22 cellular contexts compared by ENCODE assay signal in genomic region chr3:159265705-159266104, GRCh38.
A peak's percentile ranks its signal among the peaks of the same experiment; 100 is the strongest.
DNase-seq lines count a peak whose midpoint lies in the region; ATAC-seq and TF ChIP-seq lines count a peak whose summit lies in the region.
"Had no signal": no experiment of that assay in that cellular context is flagged by ENCODE, and none has a peak within 500 bp of the region (broad histone marks: within the 10 kb centered on the region; RNA-seq: fewer than 3 reads in every experiment).

No MANE protein-coding gene starts in this region.

- no peaks in the 10 kb centered on the region for H3K36me3 ChIP-seq in SK-N-SH (replicated peaks in 1 of 2; ENCODE audit: control insufficient read depth in 1 of 2, insufficient read depth in 2 of 2, low read length in 1 of 2)
- H3K36me3 ChIP-seq in brain microvascular endothelial cell (replicated peaks): no peaks in the 10 kb centered on the region
- H3K36me3 ChIP-seq in gastroesophageal sphincter: no peaks in the 10 kb centered on the region
- H3K36me3 ChIP-seq in GM23338 (ENCODE audit: insufficient read depth): no peaks in the 10 kb centered on the region
- H3K36me3 ChIP-seq: BLaER1 treated with 17β-estradiol and CSF1 and Interleukin-3, amounts not matched to agents 10 nM and 100 nM had no signal

- in situ Hi-C loops in brain microvascular endothelial cell (cut with HindIII; ENCODE audit: low pct_ligation_motif_present, low sequenced_read_pairs): loop anchor here (25.0 kb wide), 1 partner anchor 428 kb away; no protein-coding TSS in a partner anchor

- H3F3A ChIP-seq in SK-N-SH (replicated peaks; ENCODE audit: insufficient read depth) (no peaks in the 10 kb centered on the region), GM23338 (replicated peaks; ENCODE audit: low read depth) (no peaks in the 10 kb centered on the region)

- no peak for TF ChIP-seq CTCF in SK-N-SH (IDR thresholded peaks at IDR 0.05)
- no peak for TF ChIP-seq CTCF in brain microvascular endothelial cell (IDR thresholded peaks at IDR 0.05; ENCODE audit: low read depth, low read length, missing control alignments)
- TF ChIP-seq CTCF in gastroesophageal sphincter (IDR thresholded peaks at IDR 0.05): no peak
- TF ChIP-seq CTCF in GM23338 (conservative IDR thresholded peaks at IDR 0.05; ENCODE audit: low read depth in 2 of 2): no peak

- no peaks in the 10 kb centered on the region for H3K36me3 Mint-ChIP-seq in GM23338 (ENCODE audit: low read depth)
- H3K36me3 Mint-ChIP-seq: CD4-positive, alpha-beta memory T cell had no signal

- no peak overlapping the region for H3K27ac Mint-ChIP-seq in GM23338
- H3K27ac Mint-ChIP-seq: CD4-positive, alpha-beta memory T cell had no signal

- 19% methylated on average over 2 of the region's 2 CpGs for WGBS in SK-N-SH (ENCODE audit: low lambda C conversion rate)
- WGBS in gastroesophageal sphincter (ENCODE audit: low coverage in 1 of 2), 2 donors: 61 to 76% methylated on average over 2 of the region's 2 CpGs

- CTCF ChIA-PET in SK-N-SH (lab: Yijun Ruan, JAX): interaction anchor here (0.7 to 11.9 kb wide), 31 partner anchors 8 to 746 kb away, joined by 3 to 322 read pairs (median 6); no protein-coding TSS in a partner anchor

- no peak for TF ChIP-seq POLR2A in gastroesophageal sphincter (IDR thresholded peaks at IDR 0.05)

- H3K4me3 Mint-ChIP-seq in GM23338: no peak overlapping the region
- H3K4me3 Mint-ChIP-seq: CD4-positive, alpha-beta memory T cell had no signal

- H3K9me3 ChIP-seq in SK-N-SH (no peaks in the 10 kb centered on the region), gastroesophageal sphincter (no peaks in the 10 kb centered on the region)
- H3K9me3 ChIP-seq: BLaER1 treated with 17β-estradiol and CSF1 and Interleukin-3, amounts not matched to agents 10 nM and 100 nM; Caco-2 had no signal

- no peak overlapping the region for H3K4me2 ChIP-seq in SK-N-SH
- no peak overlapping the region for H3K4me2 ChIP-seq in GM23338
- H3K4me2 ChIP-seq: BLaER1 treated with 17β-estradiol and CSF1 and Interleukin-3, amounts not matched to agents 10 nM and 100 nM; KMS-11; PC-9 had no signal

- no peaks in the 10 kb centered on the region for H3K9me3 Mint-ChIP-seq in GM23338

- no peaks in the 10 kb centered on the region for H3K9me2 ChIP-seq in SK-N-SH
- no peaks in the 10 kb centered on the region for H3K9me2 ChIP-seq in GM23338 (ENCODE audit: insufficient read depth)

- POLR2A ChIA-PET in SK-N-SH (lab: Yijun Ruan, JAX): no interaction called here

- ATAC-seq in gastroesophageal sphincter (no peak), HG02588 (IDR thresholded peaks at IDR 0.05; ENCODE audit: unreplicated experiment) (no peak), GM23338 (no peak)

- DNase-seq in Jurkat, Clone E6-1 (ENCODE audit: low read depth, low spot score): peak; percentile 47
- peak; percentile 32 for DNase-seq in SK-N-SH
- DNase-seq in brain microvascular endothelial cell: peak; percentile 61
- DNase-seq in non-pigmented ciliary epithelial cell (ENCODE audit: low read depth): peak; percentile 36
- no peak for DNase-seq in NCI-H1930 (lab: John Stamatoyannopoulos, UW)
- DNase-seq in GM23338 (ENCODE audit: low spot score): no peak
- DNase-seq: ACHN; Caco-2; CD4-positive, alpha-beta memory T cell; MV-4-11; NCI-H1105 treated with DMSO at 0.1 percent for 48 hours; NCI-H510A; NCI-H748 treated with DMSO at 0.1 percent for 48 hours; PC-9; RPMI8226; SHP77 treated with DMSO at 0.1 percent for 48 hours; T-helper 1 cell had no signal

- H3K4me1 ChIP-seq in SK-N-SH (ENCODE audit: control insufficient read depth in 1 of 2, insufficient read depth in 2 of 2, low read depth in 1 of 2, low read length in 1 of 2) (peaks cover 0 to 7% of the 10 kb centered on the region in 2 experiments; a peak in 2 of 4 replicates), gastroesophageal sphincter (no peaks in the 10 kb centered on the region), GM23338 (ENCODE audit: insufficient read depth) (no peaks in the 10 kb centered on the region)
- H3K4me1 ChIP-seq: BLaER1 treated with 17β-estradiol and CSF1 and Interleukin-3, amounts not matched to agents 10 nM and 100 nM; Caco-2 had no signal

- peak in 1 of 2 experiments; percentile 73; a peak in 2 of 4 replicates for TF ChIP-seq EP300 in SK-N-SH (IDR thresholded peaks at IDR 0.05; ENCODE audit: borderline replicate concordance in 1 of 2, low read depth in 1 of 2, low read length in 1 of 2)
- no peak for TF ChIP-seq EP300 in gastroesophageal sphincter (IDR thresholded peaks at IDR 0.05)

- peak overlapping the region in 1 of 2 experiments; percentile 55; a peak in 2 of 4 replicates for H3K27ac ChIP-seq in SK-N-SH (ENCODE audit: low read depth in 2 of 2, low read length in 1 of 2)
- no peak overlapping the region for H3K27ac ChIP-seq in brain microvascular endothelial cell
- no peak overlapping the region for H3K27ac ChIP-seq in gastroesophageal sphincter
- no peak overlapping the region for H3K27ac ChIP-seq in GM23338 (ENCODE audit: low read depth)
- H3K27ac ChIP-seq: BLaER1 treated with 17β-estradiol and CSF1 and Interleukin-3, amounts not matched to agents 10 nM and 100 nM; HL-60; KMS-11; PC-9 had no signal

- 0 out of 2 replicates have a peak, but pooled peaks have one; percentile 19 for TF ChIP-seq RAD21 in SK-N-SH (IDR thresholded peaks at IDR 0.05; ENCODE audit: low read length)

- H3K27me3 ChIP-seq in SK-N-SH (ENCODE audit: insufficient read depth): no peaks in the 10 kb centered on the region
- H3K27me3 ChIP-seq in brain microvascular endothelial cell (replicated peaks): no peaks in the 10 kb centered on the region
- H3K27me3 ChIP-seq in gastroesophageal sphincter: no peaks in the 10 kb centered on the region
- H3K27me3 ChIP-seq in GM23338 (ENCODE audit: insufficient read depth): no peaks in the 10 kb centered on the region
- H3K27me3 ChIP-seq: BLaER1 treated with 17β-estradiol and CSF1 and Interleukin-3, amounts not matched to agents 10 nM and 100 nM had no signal

- H3K9ac ChIP-seq in SK-N-SH: no peak overlapping the region
- H3K9ac ChIP-seq: BLaER1 treated with 17β-estradiol and CSF1 and Interleukin-3, amounts not matched to agents 10 nM and 100 nM; KMS-11 had no signal

- H3K79me2 ChIP-seq in SK-N-SH (ENCODE audit: insufficient read depth) (no peaks in the 10 kb centered on the region), GM23338 (replicated peaks; ENCODE audit: insufficient read depth) (no peaks in the 10 kb centered on the region)

- H3K4me1 Mint-ChIP-seq in GM23338: no peaks in the 10 kb centered on the region

- peaks cover 3% of the 10 kb centered on the region for H3K27me3 Mint-ChIP-seq in GM23338 (ENCODE audit: insufficient read depth, low read depth, poor library complexity)

- no peak overlapping the region for H2AFZ ChIP-seq in SK-N-SH (ENCODE audit: low read depth)
- H2AFZ ChIP-seq in GM23338: no peak overlapping the region
- H2AFZ ChIP-seq: PC-9 had no signal

- no peak overlapping the region for H3K4me3 ChIP-seq in Jurkat, Clone E6-1 (ENCODE audit: low read length)
- H3K4me3 ChIP-seq in SK-N-SH (ENCODE audit: low read depth in 2 of 2, low read length in 1 of 2): no peak overlapping the region
- H3K4me3 ChIP-seq in brain microvascular endothelial cell (ENCODE audit: low read depth, low read length): no peak overlapping the region
- H3K4me3 ChIP-seq in gastroesophageal sphincter: no peak overlapping the region
- no peak overlapping the region for H3K4me3 ChIP-seq in GM23338
- H3K4me3 ChIP-seq: BLaER1 treated with 17β-estradiol and CSF1 and Interleukin-3, amounts not matched to agents 10 nM and 100 nM; PC-9 had no signal

- H4K20me1 ChIP-seq in SK-N-SH (ENCODE audit: insufficient read depth) (no peaks in the 10 kb centered on the region), GM23338 (replicated peaks; ENCODE audit: insufficient read depth) (no peaks in the 10 kb centered on the region)
- H4K20me1 ChIP-seq: BLaER1 treated with 17β-estradiol and CSF1 and Interleukin-3, amounts not matched to agents 10 nM and 100 nM had no signal

TF ChIP-seq in SK-N-SH, 30 proteins besides CTCF, POLR2A, EP300 and RAD21 (continues in another document):
- TF ChIP-seq TCF12 (IDR thresholded peaks at IDR 0.05) (0 out of 2 replicates have a peak, but pooled peaks have one; percentile 19), GATA2 (CRISPR knock-in tag; IDR thresholded peaks at IDR 0.05) (peak; percentile 96), NRF1 (IDR thresholded peaks at IDR 0.05; ENCODE audit: low read depth, low read length) (no peak), USF1 (IDR thresholded peaks at IDR 0.05; ENCODE audit: borderline replicate concordance, low read depth) (no peak), ELF1 (IDR thresholded peaks at IDR 0.05) (no peak), MXI1 (IDR thresholded peaks at IDR 0.05; ENCODE audit: low read depth, low read length) (peak; percentile 18; the same call in 1 of the 2 replicates), RFX5 (IDR thresholded peaks at IDR 0.05; ENCODE audit: low read length) (no peak), SIN3A (IDR thresholded peaks at IDR 0.05; ENCODE audit: borderline replicate concordance, low read depth, low read length) (no peak), GABPA (IDR thresholded peaks at IDR 0.05; ENCODE audit: low read depth) (no peak)

TF ChIP-seq in GM23338, 12 proteins besides CTCF, POLR2A, EP300 and RAD21 (continues in another document):
- no peak for TF ChIP-seq JUNB (IDR thresholded peaks at IDR 0.05; ENCODE audit: unreplicated experiment)

Comparison
In these comparisons a context has a peak if more than half of its experiments do, and no peak if none do; other contexts are left out.
1. DNase-seq: peak in Jurkat, Clone E6-1 (single experiment), SK-N-SH (single experiment), brain microvascular endothelial cell (single experiment) and non-pigmented ciliary epithelial cell (single experiment); none in NCI-H1930 (0 of 2) and GM23338 (single experiment).